In the genomic region with DNA sequence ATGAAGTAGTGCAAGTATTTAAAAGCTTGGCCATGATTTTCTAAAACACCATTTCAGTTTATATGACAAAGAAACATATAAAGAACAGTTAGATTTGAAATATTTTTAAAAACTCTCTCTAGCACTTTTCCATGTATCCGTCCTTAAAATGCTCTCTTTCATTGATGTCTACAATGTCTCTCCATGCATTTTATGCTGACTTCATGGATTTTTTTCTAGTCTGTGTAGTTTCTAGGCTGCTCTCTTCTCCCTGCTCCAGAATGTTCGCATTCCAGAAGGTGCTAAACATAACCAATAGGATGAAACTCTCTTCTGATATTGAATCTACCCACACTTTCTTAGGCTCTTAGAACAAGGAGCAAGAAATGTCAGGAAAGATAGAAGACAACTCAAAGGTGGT, we compare ENCODE assay signal across 1 cellular context.
A peak's percentile ranks its signal among the peaks of the same experiment; 100 is the strongest.
TF ChIP-seq lines count a peak whose summit lies in the region.

No MANE protein-coding gene starts in this region.

TF ChIP-seq in HepG2, 621 proteins besides CTCF, POLR2A, EP300 and RAD21:
- TF ChIP-seq ZC3H4 (CRISPR knock-in tag; IDR thresholded peaks at IDR 0.05; ENCODE audit: borderline replicate concordance) (no peak), TP53 (CRISPR knock-in tag; conservative IDR thresholded peaks at IDR 0.05) (no peak), SIN3A (IDR thresholded peaks at IDR 0.05; ENCODE audit: borderline replicate concordance, low read depth, low read length) (no peak), MAFK (conservative IDR thresholded peaks at IDR 0.05 in 1 of 2, IDR thresholded peaks at IDR 0.05 in 1 of 2; ENCODE audit: low read length in 2 of 2) (peak; percentile 72 to 82), ZNF446 (CRISPR knock-in tag; IDR thresholded peaks at IDR 0.05) (no peak), ZNF225 (CRISPR knock-in tag; IDR thresholded peaks at IDR 0.05) (no peak), ZNF891 (CRISPR knock-in tag; IDR thresholded peaks at IDR 0.05) (no peak), ARHGAP35 (CRISPR knock-in tag; IDR thresholded peaks at IDR 0.05; ENCODE audit: borderline replicate concordance) (no peak), ISL2 (CRISPR knock-in tag; IDR thresholded peaks at IDR 0.05) (no peak), THAP9 (CRISPR knock-in tag; IDR thresholded peaks at IDR 0.05; ENCODE audit: borderline replicate concordance) (no peak), MAFF (IDR thresholded peaks at IDR 0.05; ENCODE audit: low read depth, low read length) (peak; percentile 64; the same call in 1 of the 2 replicates), ZNF652 (CRISPR knock-in tag; IDR thresholded peaks at IDR 0.05; ENCODE audit: borderline replicate concordance, low read depth) (no peak), ZKSCAN1 (IDR thresholded peaks at IDR 0.05; ENCODE audit: low read length) (no peak), SMAD9 (CRISPR knock-in tag; IDR thresholded peaks at IDR 0.05) (no peak)
- TF ChIP-seq, protein P1, sequence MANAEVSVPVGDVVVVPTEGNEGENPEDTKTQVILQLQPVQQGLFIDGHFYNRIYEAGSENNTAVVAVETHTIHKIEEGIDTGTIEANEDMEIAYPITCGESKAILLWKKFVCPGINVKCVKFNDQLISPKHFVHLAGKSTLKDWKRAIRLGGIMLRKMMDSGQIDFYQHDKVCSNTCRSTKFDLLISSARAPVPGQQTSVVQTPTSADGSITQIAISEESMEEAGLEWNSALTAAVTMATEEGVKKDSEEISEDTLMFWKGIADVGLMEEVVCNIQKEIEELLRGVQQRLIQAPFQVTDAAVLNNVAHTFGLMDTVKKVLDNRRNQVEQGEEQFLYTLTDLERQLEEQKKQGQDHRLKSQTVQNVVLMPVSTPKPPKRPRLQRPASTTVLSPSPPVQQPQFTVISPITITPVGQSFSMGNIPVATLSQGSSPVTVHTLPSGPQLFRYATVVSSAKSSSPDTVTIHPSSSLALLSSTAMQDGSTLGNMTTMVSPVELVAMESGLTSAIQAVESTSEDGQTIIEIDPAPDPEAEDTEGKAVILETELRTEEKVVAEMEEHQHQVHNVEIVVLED (CRISPR knock-in tag; IDR thresholded peaks at IDR 0.05; ENCODE audit: borderline replicate concordance), result no peak
